ENCODE assay signal across 28 cellular contexts in genomic region chr12:61355105-61355504, GRCh38.
"Had no signal": no experiment of that assay in that cellular context is flagged by ENCODE, and none has a peak within 500 bp of the region (broad histone marks: within the 10 kb centered on the region; RNA-seq: fewer than 3 reads in every experiment).

No MANE protein-coding gene starts in this region.

- H3K9me3 ChIP-seq: esophagus muscularis mucosa, gastroesophageal sphincter, heart left ventricle, psoas muscle, right lobe of liver, thyroid gland had no signal

- H3K4me1 Mint-ChIP-seq: central memory CD8-positive, alpha-beta T cell; naive thymus-derived CD4-positive, alpha-beta T cell; nephron; neural progenitor cell; stimulated activated naive B cell treated with anti-CD40 and anti-IgM and Interleukin-4, amounts not matched to agents 10 μg/mL and 1 μg/mL and 100 μg/mL, for 72 hours had no signal

- H3K4me1 ChIP-seq: esophagus muscularis mucosa, foreskin keratinocyte, gastroesophageal sphincter, heart left ventricle, left lung, neural progenitor cell, psoas muscle, right lobe of liver, stomach, thyroid gland had no signal

- H3K27ac Mint-ChIP-seq: naive thymus-derived CD4-positive, alpha-beta T cell; nephron; neural progenitor cell; stimulated activated naive B cell treated with anti-CD40 and anti-IgM and Interleukin-4, amounts not matched to agents 10 μg/mL and 1 μg/mL and 100 μg/mL, for 72 hours had no signal

- ATAC-seq: foreskin keratinocyte; gastroesophageal sphincter; heart left ventricle; left lung; naive thymus-derived CD4-positive, alpha-beta T cell; psoas muscle had no signal

- H3K4me3 ChIP-seq: coronary artery, esophagus muscularis mucosa, gastroesophageal sphincter, heart left ventricle, hepatocyte, left lung, neural progenitor cell, psoas muscle, right lobe of liver, smooth muscle cell, stomach, thyroid gland had no signal

- H3K27me3 ChIP-seq: esophagus muscularis mucosa, foreskin keratinocyte, gastroesophageal sphincter, heart left ventricle, hepatocyte, left lung, neural progenitor cell, right lobe of liver, stomach, thyroid gland had no signal

- DNase-seq: dermis blood vessel endothelial cell; effector memory CD4-positive, alpha-beta T cell; foreskin keratinocyte; heart left ventricle; kidney; mammary epithelial cell; mesendoderm; midbrain; naive thymus-derived CD4-positive, alpha-beta T cell; nucleus accumbens; psoas muscle; right lobe of liver; stimulated activated CD4-positive, alpha-beta T cell treated with anti-CD3 and anti-CD28 coated beads, Interleukin-12 subunit alpha, Interleukin-12 subunit beta, amount 100 ng/mL, for 4 hours; stimulated activated CD4-positive, alpha-beta T cell treated with anti-CD3 and anti-CD28 coated beads, Interleukin-2, amount 100 ng/mL, for 24 hours; stimulated activated CD4-positive, alpha-beta T cell treated with anti-CD3 and anti-CD28 coated beads, Interleukin-4, amount 100 ng/mL, for 24 hours; stimulated activated naive B cell treated with anti-CD40 and anti-IgM and Interleukin-4, amounts not matched to agents 10 μg/mL and 1 μg/mL and 100 μg/mL, for 72 hours; stomach; thyroid gland; trophoblast cell had no signal

- H3K36me3 Mint-ChIP-seq: naive thymus-derived CD4-positive, alpha-beta T cell; neural progenitor cell; stimulated activated naive B cell treated with anti-CD40 and anti-IgM and Interleukin-4, amounts not matched to agents 10 μg/mL and 1 μg/mL and 100 μg/mL, for 72 hours had no signal

- H3K27ac ChIP-seq: coronary artery, esophagus muscularis mucosa, foreskin keratinocyte, gastroesophageal sphincter, heart left ventricle, hepatocyte, left lung, neural progenitor cell, psoas muscle, right lobe of liver, stomach, thyroid gland had no signal

- H3K9me3 Mint-ChIP-seq: nephron, neural progenitor cell had no signal

- H3K27me3 Mint-ChIP-seq: central memory CD8-positive, alpha-beta T cell; stimulated activated naive B cell treated with anti-CD40 and anti-IgM and Interleukin-4, amounts not matched to agents 10 μg/mL and 1 μg/mL and 100 μg/mL, for 72 hours had no signal

- H3K4me3 Mint-ChIP-seq: central memory CD8-positive, alpha-beta T cell; naive thymus-derived CD4-positive, alpha-beta T cell; nephron; neural progenitor cell; stimulated activated naive B cell treated with anti-CD40 and anti-IgM and Interleukin-4, amounts not matched to agents 10 μg/mL and 1 μg/mL and 100 μg/mL, for 72 hours had no signal

- H3K36me3 ChIP-seq: esophagus muscularis mucosa, gastroesophageal sphincter, heart left ventricle, left lung, neural progenitor cell, right lobe of liver, stomach, thyroid gland had no signal
